ENCODE assay signal across 25 cellular contexts in genomic region chr17:38848557-38848891, GRCh38. TPM values are rescaled to one million over a fixed set of nuclear protein-coding genes. Genes with fewer than 3 reads are reported as not detected.
DNase-seq lines count a peak whose midpoint lies in the region; TF ChIP-seq lines count a peak whose summit lies in the region.
"Had no signal": no experiment of that assay in that cellular context is flagged by ENCODE, and none has a peak within 500 bp of the region (broad histone marks: within the 10 kb centered on the region; RNA-seq: fewer than 3 reads in every experiment).

No MANE protein-coding gene starts in this region.

- H3K4me2 ChIP-seq in PC-9, result no peak overlapping the region

- no peaks in the 10 kb centered on the region for H3K9me3 ChIP-seq in PC-9 (ENCODE audit: insufficient read depth, low read depth)
- H3K9me3 ChIP-seq in CD8-positive, alpha-beta memory T cell (ENCODE audit: low read length), result no peaks in the 10 kb centered on the region
- H3K9me3 ChIP-seq: HAP-1, tibial nerve had no signal

- peaks cover 96% of the 10 kb centered on the region for H3F3A ChIP-seq in PC-9 (ENCODE audit: insufficient read depth, low read depth)

- peak; percentile 19 for TF ChIP-seq POLR2A in erythroblast (IDR thresholded peaks at IDR 0.05; ENCODE audit: low read length)

- intact Hi-C loops in PC-9 (cut with micrococcal nuclease; ENCODE audit: unreplicated experiment), result no loop called here

- CTCF ChIA-PET in PC-9 (lab: Charles Lee), result no interaction called here
- CTCF ChIA-PET in CD8-positive, alpha-beta memory T cell (lab: Charles Lee), result no interaction called here

- H3K4me1 ChIP-seq in PC-9 (replicated peaks; ENCODE audit: insufficient read depth), result peaks cover 39% of the 10 kb centered on the region
- peaks cover 28% of the 10 kb centered on the region for H3K4me1 ChIP-seq in CD8-positive, alpha-beta memory T cell (ENCODE audit: insufficient read depth, low read length)

- peaks cover 29% of the 10 kb centered on the region for H3K4me1 Mint-ChIP-seq in activated naive CD8-positive, alpha-beta T cell (ENCODE audit: low read depth)
- H3K4me1 Mint-ChIP-seq in activated naive CD8-positive, alpha-beta T cell treated with anti-CD3 and anti-CD28 coated beads for 36 hours, result peaks cover 29% of the 10 kb centered on the region
- peaks cover 33 to 35% (median 34%) of the 10 kb centered on the region in 3 donors for H3K4me1 Mint-ChIP-seq in CD8-positive, alpha-beta memory T cell

- TF ChIP-seq CTCF in PC-9 (conservative IDR thresholded peaks at IDR 0.05) (no peak), brain microvascular endothelial cell (IDR thresholded peaks at IDR 0.05; ENCODE audit: low read depth, low read length, missing control alignments) (no peak)

- peaks cover 34% of the 10 kb centered on the region for H3K36me3 Mint-ChIP-seq in activated naive CD8-positive, alpha-beta T cell
- peaks cover 59% of the 10 kb centered on the region for H3K36me3 Mint-ChIP-seq in activated naive CD8-positive, alpha-beta T cell treated with anti-CD3 and anti-CD28 coated beads for 36 hours
- peaks cover 0 to 63% (median 20%) of the 10 kb centered on the region in 3 donors for H3K36me3 Mint-ChIP-seq in CD8-positive, alpha-beta memory T cell

- H3K27me3 ChIP-seq in PC-9 (ENCODE audit: insufficient read depth, low read depth) (no peaks in the 10 kb centered on the region), brain microvascular endothelial cell (replicated peaks) (no peaks in the 10 kb centered on the region)
- no peaks in the 10 kb centered on the region for H3K27me3 ChIP-seq in CD8-positive, alpha-beta memory T cell (ENCODE audit: insufficient read depth, low read length, poor library complexity, severe bottlenecking)
- H3K27me3 ChIP-seq: tibial nerve had no signal

- H3K79me2 ChIP-seq in PC-9 (ENCODE audit: low read depth), result peaks cover 52% of the 10 kb centered on the region

- H3K27ac Mint-ChIP-seq in activated naive CD8-positive, alpha-beta T cell, result peak overlapping the region; percentile 22
- no peak overlapping the region for H3K27ac Mint-ChIP-seq in activated naive CD8-positive, alpha-beta T cell treated with anti-CD3 and anti-CD28 coated beads for 36 hours
- peak overlapping the region in 1 of 8 donors; percentile 2 for H3K27ac Mint-ChIP-seq in CD8-positive, alpha-beta memory T cell
- H3K27ac Mint-ChIP-seq: B cell; memory B cell; nephron progenitor cell; stimulated activated effector memory CD8-positive, alpha-beta T cell treated with anti-CD3 and anti-CD28 coated beads, Interleukin-12 subunit alpha, Interleukin-12 subunit beta, amount 100 ng/mL, for 72 hours had no signal

- no peaks in the 10 kb centered on the region for H3K9me3 Mint-ChIP-seq in activated naive CD8-positive, alpha-beta T cell (ENCODE audit: low read depth)
- no peaks in the 10 kb centered on the region for H3K9me3 Mint-ChIP-seq in activated naive CD8-positive, alpha-beta T cell treated with anti-CD3 and anti-CD28 coated beads for 36 hours
- H3K9me3 Mint-ChIP-seq in CD8-positive, alpha-beta memory T cell, result no peaks in the 10 kb centered on the region
- H3K9me3 Mint-ChIP-seq: central memory CD8-positive, alpha-beta T cell; effector memory CD8-positive, alpha-beta T cell; memory B cell; nephron progenitor cell; stimulated activated effector memory CD8-positive, alpha-beta T cell treated with anti-CD3 and anti-CD28 coated beads, Interleukin-12 subunit alpha, Interleukin-12 subunit beta, amount 100 ng/mL, for 72 hours had no signal

- H3K9me2 ChIP-seq in PC-9 (ENCODE audit: insufficient read depth), result no peaks in the 10 kb centered on the region

- H2AFZ ChIP-seq in PC-9, result no peak overlapping the region

- DNase-seq in activated naive CD8-positive, alpha-beta T cell treated with anti-CD3 and anti-CD28 coated beads for 36 hours, result no peak
- no peak for DNase-seq in PC-9
- no peak for DNase-seq in erythroblast (lab: John Stamatoyannopoulos, UW)
- no peak for DNase-seq in brain microvascular endothelial cell
- no peak for DNase-seq in CD8-positive, alpha-beta memory T cell
- DNase-seq: activated CD4-positive, alpha-beta T cell treated with anti-CD3 and anti-CD28 coated beads for 36 hours; activated effector memory CD4-positive, alpha-beta T cell treated with Interleukin-2 at 50 U/mL for 16 hours; CD4-positive, alpha-beta memory T cell; DMS 273 treated with DMSO at 0.1 percent for 48 hours; effector memory CD8-positive, alpha-beta T cell; EL; NCI-H1092; NCI-H1694; nephron progenitor cell; SHP77; stimulated activated CD4-positive, alpha-beta T cell treated with anti-CD3 and anti-CD28 coated beads, Interleukin-15, amount 100 ng/mL, for 24 hours; stimulated activated CD4-positive, alpha-beta T cell treated with anti-CD3 and anti-CD28 coated beads, Interleukin-4, amount 100 ng/mL, for 4 hours; SW 1271 had no signal

- no peaks in the 10 kb centered on the region for H3K27me3 Mint-ChIP-seq in activated naive CD8-positive, alpha-beta T cell
- H3K27me3 Mint-ChIP-seq in activated naive CD8-positive, alpha-beta T cell treated with anti-CD3 and anti-CD28 coated beads for 36 hours, result no peaks in the 10 kb centered on the region
- no peaks in the 10 kb centered on the region for H3K27me3 Mint-ChIP-seq in CD8-positive, alpha-beta memory T cell
- H3K27me3 Mint-ChIP-seq: activated CD4-positive, alpha-beta T cell treated with anti-CD3 and anti-CD28 coated beads for 36 hours; B cell; CD4-positive, alpha-beta memory T cell; central memory CD8-positive, alpha-beta T cell; effector memory CD8-positive, alpha-beta T cell; memory B cell had no signal

- H4K20me1 ChIP-seq in PC-9 (ENCODE audit: insufficient read depth), result peaks cover 60% of the 10 kb centered on the region

- no TSS peak for BruUV-seq in PC-9 (replicated peaks; lab: Mats Ljungman, UMichigan)

- POLR2A ChIA-PET in PC-9 (lab: Charles Lee; ENCODE audit: unreplicated experiment), result interaction anchor here (0.6 kb wide), 1 partner anchor 50 kb away, joined by 3 read pairs; no protein-coding TSS in a partner anchor
- POLR2A ChIA-PET in CD8-positive, alpha-beta memory T cell (lab: Charles Lee), result interaction anchor here (1.3 kb wide), 1 partner anchor 22 kb away, joined by 3 read pairs; the partner anchor contains the start of gene LASP1

- peaks cover 55% of the 10 kb centered on the region for H3K36me3 ChIP-seq in PC-9 (ENCODE audit: low read depth)
- peaks cover 69% of the 10 kb centered on the region for H3K36me3 ChIP-seq in brain microvascular endothelial cell (replicated peaks)
- peaks cover 40% of the 10 kb centered on the region for H3K36me3 ChIP-seq in CD8-positive, alpha-beta memory T cell (ENCODE audit: insufficient read depth, low read length)

- H3K27ac ChIP-seq in PC-9 (peak overlapping the region; percentile 3; the same call in 1 of the 2 replicates), brain microvascular endothelial cell (no peak overlapping the region)
- no peak overlapping the region for H3K27ac ChIP-seq in CD8-positive, alpha-beta memory T cell (ENCODE audit: low read depth, low read length)
- H3K27ac ChIP-seq: tibial nerve had no signal

- H3K4me3 Mint-ChIP-seq in activated naive CD8-positive, alpha-beta T cell, result peak overlapping the region; percentile 54
- H3K4me3 Mint-ChIP-seq in activated naive CD8-positive, alpha-beta T cell treated with anti-CD3 and anti-CD28 coated beads for 36 hours, result no peak overlapping the region
- H3K4me3 Mint-ChIP-seq in CD8-positive, alpha-beta memory T cell, result no peak overlapping the region
- H3K4me3 Mint-ChIP-seq: activated CD4-positive, alpha-beta T cell treated with anti-CD3 and anti-CD28 coated beads for 36 hours; B cell; CD4-positive, alpha-beta memory T cell; central memory CD8-positive, alpha-beta T cell; effector memory CD8-positive, alpha-beta T cell; memory B cell; nephron progenitor cell; stimulated activated effector memory CD8-positive, alpha-beta T cell treated with anti-CD3 and anti-CD28 coated beads, Interleukin-12 subunit alpha, Interleukin-12 subunit beta, amount 100 ng/mL, for 72 hours had no signal

- in situ Hi-C loops in brain microvascular endothelial cell (cut with HindIII; ENCODE audit: low pct_ligation_motif_present, low sequenced_read_pairs), result no loop called here

- H3K4me3 ChIP-seq in PC-9, result no peak overlapping the region
- no peak overlapping the region for H3K4me3 ChIP-seq in brain microvascular endothelial cell (ENCODE audit: low read depth, low read length)
- no peak overlapping the region for H3K4me3 ChIP-seq in CD8-positive, alpha-beta memory T cell (ENCODE audit: low read length)
- H3K4me3 ChIP-seq: HAP-1, tibial nerve had no signal

RNA-seq across cellular contexts. Expression of gene RPL23, which starts 5.0 kb away (rescaled TPM):
- 1,000 to 10,000 TPM; 1,956 to 1,966 TPM for total RNA-seq in activated naive CD8-positive, alpha-beta T cell treated with anti-CD3 and anti-CD28 coated beads for 36 hours
- 1,146 and 1,262 TPM in 2 replicates for total RNA-seq in PC-9 (2021)
- total RNA-seq in CD8-positive, alpha-beta memory T cell, result 1,000 to 10,000 TPM; 1,857 to 1,911 TPM
- 1,010 TPM for polyA plus RNA-seq in CD8-positive, alpha-beta memory T cell

RNA-seq across cellular contexts. Expression of gene LASP1, which starts 21.3 kb away (rescaled TPM):
- 100 to 1,000 TPM; 131 TPM for total RNA-seq in activated naive CD8-positive, alpha-beta T cell treated with anti-CD3 and anti-CD28 coated beads for 36 hours
- total RNA-seq in PC-9 (2021), result 220 and 309 TPM in 2 replicates
- 100 to 1,000 TPM; 128 to 135 TPM for total RNA-seq in CD8-positive, alpha-beta memory T cell
- 76.1 TPM for polyA plus RNA-seq in CD8-positive, alpha-beta memory T cell

RNA-seq across cellular contexts. Expression of gene CWC25, which starts 23.4 kb away (rescaled TPM):
- 10 to 100 TPM; 22.3 to 25.6 TPM for total RNA-seq in activated naive CD8-positive, alpha-beta T cell treated with anti-CD3 and anti-CD28 coated beads for 36 hours
- total RNA-seq in PC-9 (2021), result 13.7 and 13.9 TPM in 2 replicates
- 10 to 100 TPM; 31.3 to 31.7 TPM for total RNA-seq in CD8-positive, alpha-beta memory T cell
- 11.5 TPM for polyA plus RNA-seq in CD8-positive, alpha-beta memory T cell

RNA-seq across cellular contexts. Expression of gene PIP4K2B, which starts 49.2 kb away (rescaled TPM):
- 10 to 100 TPM; 39.6 to 41.1 TPM for total RNA-seq in activated naive CD8-positive, alpha-beta T cell treated with anti-CD3 and anti-CD28 coated beads for 36 hours
- 40.6 and 47.4 TPM in 2 replicates for total RNA-seq in PC-9 (2021)
- 10 to 100 TPM; 43.4 to 44.6 TPM for total RNA-seq in CD8-positive, alpha-beta memory T cell
- 17.4 TPM for polyA plus RNA-seq in CD8-positive, alpha-beta memory T cell
